In genomic region chr4:137125011-137125410, GRCh38 we compare ENCODE assay signal across 9 cellular contexts.
DNase-seq lines count a peak whose midpoint lies in the region; ATAC-seq, FAIRE-seq and TF ChIP-seq lines count a peak whose summit lies in the region.
"Had no signal": no experiment of that assay in that cellular context is flagged by ENCODE, and none has a peak within 500 bp of the region (broad histone marks: within the 10 kb centered on the region; RNA-seq: fewer than 3 reads in every experiment).

No MANE protein-coding gene starts in this region.

- H3K27me3 ChIP-seq in ascending aorta (no peaks in the 10 kb centered on the region), uterus (no peaks in the 10 kb centered on the region)
- H3K27me3 ChIP-seq: left lung had no signal

- H3K9me3 ChIP-seq in ascending aorta: no peaks in the 10 kb centered on the region
- no peaks in the 10 kb centered on the region for H3K9me3 ChIP-seq in kidney (ENCODE audit: control insufficient read depth in 1 of 2, low read length in 2 of 2)
- H3K9me3 ChIP-seq in uterus: no peaks in the 10 kb centered on the region
- H3K9me3 ChIP-seq: left lung had no signal

- H3K36me3 ChIP-seq in ascending aorta: no peaks in the 10 kb centered on the region
- H3K36me3 ChIP-seq in kidney (ENCODE audit: control insufficient read depth in 1 of 2, insufficient read depth in 2 of 2, low read length in 2 of 2): no peaks in the 10 kb centered on the region
- H3K36me3 ChIP-seq in uterus: no peaks in the 10 kb centered on the region
- H3K36me3 ChIP-seq: left lung had no signal

- ATAC-seq in GM18511 (IDR thresholded peaks at IDR 0.05; ENCODE audit: unreplicated experiment): no peak

- TF ChIP-seq CTCF in ascending aorta (IDR thresholded peaks at IDR 0.05): no peak
- no peak for TF ChIP-seq CTCF in kidney (IDR thresholded peaks at IDR 0.05; ENCODE audit: borderline replicate concordance, extremely low read depth, insufficient read depth)
- TF ChIP-seq CTCF in uterus (IDR thresholded peaks at IDR 0.05): no peak

- DNase-seq in SHP77 treated with DMSO at 0.1 percent for 48 hours (lab: John Stamatoyannopoulos, UW): peak; percentile 0
- no peak for DNase-seq in SHP77 (lab: John Stamatoyannopoulos, UW)
- no peak for DNase-seq in ascending aorta (ENCODE audit: low spot score in 2 of 2)
- no peak for DNase-seq in kidney
- no peak for DNase-seq in uterus
- DNase-seq in cerebellar cortex (ENCODE audit: low spot score): no peak
- no peak for DNase-seq in hypothalamus (lab: John Stamatoyannopoulos, UW)
- DNase-seq: left lung had no signal

- intact Hi-C loops in ascending aorta (cut with DNase I): loop anchor here (2.0 to 10.0 kb wide), 5 partner anchors 250 to 1060 kb away; no protein-coding TSS in a partner anchor
- intact Hi-C loops in kidney (cut with DNase I): no loop called here
- intact Hi-C loops in uterus (cut with DNase I; ENCODE audit: low total_unique reads): no loop called here

- H3K4me1 ChIP-seq in ascending aorta (no peaks in the 10 kb centered on the region), kidney (ENCODE audit: control insufficient read depth in 1 of 2, insufficient read depth in 1 of 2, low read depth in 1 of 2, low read length in 2 of 2) (no peaks in the 10 kb centered on the region), uterus (no peaks in the 10 kb centered on the region)
- H3K4me1 ChIP-seq: left lung had no signal

- FAIRE-seq in kidney (lab: Jason Lieb, UNC): no peak

- TF ChIP-seq POLR2A in uterus (IDR thresholded peaks at IDR 0.05): no peak

- H3K4me3 ChIP-seq in ascending aorta: peak overlapping the region; percentile 46 to 56
- H3K4me3 ChIP-seq in kidney (ENCODE audit: low read length in 2 of 2): peak overlapping the region; percentile 62 to 63
- peak overlapping the region; percentile 11 to 12 for H3K4me3 ChIP-seq in uterus

- H3K27ac ChIP-seq in ascending aorta: no peak overlapping the region
- H3K27ac ChIP-seq in kidney (ENCODE audit: low read depth in 2 of 2, low read length in 2 of 2): no peak overlapping the region
- H3K27ac ChIP-seq in uterus: no peak overlapping the region
- H3K27ac ChIP-seq: left lung had no signal

- H3K9ac ChIP-seq in kidney (ENCODE audit: low read length in 2 of 2): no peak overlapping the region

Comparison
In these comparisons a context has a peak if more than half of its experiments do, and no peak if none do; other contexts are left out.
1. H3K4me3 ChIP-seq: peak in every context shown above with its lines; median percentile 62 in kidney; 51 in ascending aorta; 12 in uterus.